Comparison of ENCODE assay signal across 11 cellular contexts in genomic region chr2:202299712-202300111, GRCh38. TPM values are rescaled to one million over a fixed set of nuclear protein-coding genes. Genes with fewer than 3 reads are reported as not detected.
DNase-seq lines count a peak whose midpoint lies in the region; ATAC-seq, FAIRE-seq and TF ChIP-seq lines count a peak whose summit lies in the region.
"Had no signal": no experiment of that assay in that cellular context is flagged by ENCODE, and none has a peak within 500 bp of the region (broad histone marks: within the 10 kb centered on the region; RNA-seq: fewer than 3 reads in every experiment).

No MANE protein-coding gene starts in this region.

- FAIRE-seq in GM12892 (lab: Jason Lieb, UNC) (peak; percentile 69), TTC549 (lab: Jason Lieb, UNC) (peak; percentile 3)

- TF ChIP-seq POLR2A in GM12892 (IDR thresholded peaks at IDR 0.05; ENCODE audit: low read depth, low read length), result no peak

- DNase-seq in GM12892 (ENCODE audit: insufficient read length) (no peak), CD1c-positive myeloid dendritic cell (ENCODE audit: extremely low spot score) (no peak), NCI-H1048 (lab: John Stamatoyannopoulos, UW) (no peak), NCI-H526 treated with DMSO at 0.1 percent for 48 hours (lab: John Stamatoyannopoulos, UW) (no peak)
- DNase-seq in stimulated activated CD4-positive, alpha-beta T cell treated with anti-CD3 and anti-CD28 coated beads, Interleukin-1b, Interleukin-23, amount 100 ng/mL, for 48 hours, result no peak
- DNase-seq: IMR-90, NCI-H510A, T-helper 9 cell had no signal

- ATAC-seq in GM19438 (IDR thresholded peaks at IDR 0.05; ENCODE audit: low read depth, unreplicated experiment) (peak; percentile 82), HG02938 (IDR thresholded peaks at IDR 0.05; ENCODE audit: unreplicated experiment) (peak; percentile 96)

RNA-seq across cellular contexts. Expression of gene NOP58, which starts 34.1 kb away (rescaled TPM):
- polyA plus RNA-seq in GM12892 (2012; ENCODE audit: missing spikeins), result 114 TPM
